In genomic region chr16:27253526-27253930, GRCh38 we compare ENCODE assay signal across 1 cellular context.
TF ChIP-seq lines count a peak whose summit lies in the region.

No MANE protein-coding gene starts in this region.

TF ChIP-seq in HepG2, 621 proteins besides CTCF, POLR2A, EP300 and RAD21:
- no peak for TF ChIP-seq SIX4 (CRISPR knock-in tag; IDR thresholded peaks at IDR 0.05)
- TF ChIP-seq FOSL2 (CRISPR knock-in tag; IDR thresholded peaks at IDR 0.05) = 0 out of 2 replicates have a peak, but pooled peaks have one; percentile 18
